Comparison of ENCODE assay signal across 36 cellular contexts in the genomic region with DNA sequence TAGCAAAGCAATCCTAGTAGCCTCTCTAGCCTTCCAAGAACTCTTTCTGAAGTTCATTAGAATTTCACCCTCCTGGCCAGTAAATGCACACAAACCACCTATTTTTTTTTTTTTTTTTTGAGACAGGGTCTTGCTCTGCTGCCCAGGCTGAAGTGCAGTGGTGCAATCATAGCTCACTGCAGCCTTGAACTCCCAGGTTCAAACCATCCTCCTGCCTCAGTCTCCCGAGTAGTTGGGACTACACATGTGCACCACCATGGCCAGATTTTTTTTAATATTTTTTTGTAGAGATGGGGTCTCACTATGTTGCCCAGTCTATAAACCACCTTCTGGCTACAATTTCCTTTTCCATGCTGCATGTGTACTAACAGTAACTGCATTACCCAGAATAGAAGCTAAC.
"Had no signal": no experiment of that assay in that cellular context is flagged by ENCODE, and none has a peak within 500 bp of the region (broad histone marks: within the 10 kb centered on the region; RNA-seq: fewer than 3 reads in every experiment).

No MANE protein-coding gene starts in this region.

- H3K4me3 ChIP-seq: ascending aorta, cardiac muscle cell had no signal

- H3K4me1 ChIP-seq: ascending aorta had no signal

- H3K27me3 Mint-ChIP-seq: activated CD4-positive, alpha-beta T cell treated with anti-CD3 and anti-CD28 coated beads, Interleukin-2, amount 10 ng/mL, durations not matched to agents 7 days and 5 days; activated naive CD4-positive, alpha-beta T cell treated with anti-CD3 and anti-CD28 coated beads, Interleukin-2, amount 10 ng/mL, durations not matched to agents 7 days and 5 days; activated naive CD8-positive, alpha-beta T cell; activated naive CD8-positive, alpha-beta T cell treated with anti-CD3 and anti-CD28 coated beads, Interleukin-2, amount 50 U/mL, for 24 hours; activated T-cell treated with anti-CD3 and anti-CD28 coated beads, Interleukin-2, amount 50 U/mL, for 24 hours had no signal

- H3K9me3 ChIP-seq: ascending aorta had no signal

- H3K36me3 Mint-ChIP-seq: activated CD8-positive, alpha-beta memory T cell treated with anti-CD3 and anti-CD28 coated beads, Interleukin-2, amount 10 ng/mL, durations not matched to agents 7 days and 5 days; activated naive CD4-positive, alpha-beta T cell treated with anti-CD3 and anti-CD28 coated beads, Interleukin-2, amount 10 ng/mL, durations not matched to agents 7 days and 5 days; activated naive CD8-positive, alpha-beta T cell; activated naive CD8-positive, alpha-beta T cell treated with anti-CD3 and anti-CD28 coated beads, Interleukin-2, amount 10 ng/mL, durations not matched to agents 7 days and 5 days; brain had no signal

- H3K4me3 Mint-ChIP-seq: activated CD4-positive, alpha-beta memory T cell treated with anti-CD3 and anti-CD28 coated beads, Interleukin-2, amount 10 ng/mL, durations not matched to agents 7 days and 5 days; activated CD4-positive, alpha-beta T cell treated with anti-CD3 and anti-CD28 coated beads for 36 hours; activated CD4-positive, alpha-beta T cell treated with anti-CD3 and anti-CD28 coated beads, Interleukin-2, amount 10 ng/mL, durations not matched to agents 7 days and 5 days; activated CD8-positive, alpha-beta memory T cell treated with anti-CD3 and anti-CD28 coated beads, Interleukin-2, amount 10 ng/mL, durations not matched to agents 7 days and 5 days; activated CD8-positive, alpha-beta T cell treated with anti-CD3 and anti-CD28 coated beads, Interleukin-2, amount 10 ng/mL, durations not matched to agents 7 days and 5 days; activated naive CD4-positive, alpha-beta T cell treated with anti-CD3 and anti-CD28 coated beads, Interleukin-2, amount 10 ng/mL, durations not matched to agents 7 days and 5 days; activated naive CD4-positive, alpha-beta T cell treated with anti-CD3 and anti-CD28 coated beads, Interleukin-2, amount 50 U/mL, for 24 hours; activated naive CD8-positive, alpha-beta T cell; activated naive CD8-positive, alpha-beta T cell treated with anti-CD3 and anti-CD28 coated beads, Interleukin-2, amount 10 ng/mL, durations not matched to agents 7 days and 5 days; activated naive CD8-positive, alpha-beta T cell treated with anti-CD3 and anti-CD28 coated beads, Interleukin-2, amount 50 U/mL, for 24 hours; activated T-cell treated with anti-CD3 and anti-CD28 coated beads, Interleukin-2, amount 50 U/mL, for 24 hours; brain; central memory CD8-positive, alpha-beta T cell; T-helper 1 cell treated with Interleukin-12 subunit alpha and Interleukin-12 subunit beta and Interleukin-4 antibody, amounts not matched to agents 30 μg/mL and 1 μg/mL, for 36 hours; T-helper 2 cell treated with Interferon-gamma antibody and Interleukin-4, amounts not matched to agents 5 μg/mL and 100 μg/mL, for 36 hours had no signal

- H3K9me3 Mint-ChIP-seq: activated CD4-positive, alpha-beta memory T cell treated with anti-CD3 and anti-CD28 coated beads, Interleukin-2, amount 10 ng/mL, durations not matched to agents 7 days and 5 days; activated CD4-positive, alpha-beta T cell treated with anti-CD3 and anti-CD28 coated beads, Interleukin-2, amount 10 ng/mL, durations not matched to agents 7 days and 5 days; activated naive CD4-positive, alpha-beta T cell treated with anti-CD3 and anti-CD28 coated beads, Interleukin-2, amount 10 ng/mL, durations not matched to agents 7 days and 5 days; activated naive CD4-positive, alpha-beta T cell treated with anti-CD3 and anti-CD28 coated beads, Interleukin-2, amount 50 U/mL, for 24 hours; activated naive CD8-positive, alpha-beta T cell treated with anti-CD3 and anti-CD28 coated beads, Interleukin-2, amount 50 U/mL, for 24 hours; activated T-cell treated with anti-CD3 and anti-CD28 coated beads, Interleukin-2, amount 50 U/mL, for 24 hours; activated T-helper 2 cell treated with anti-CD3 and anti-CD28 coated beads, Interferon-gamma antibody, Interleukin-2, Interleukin-4, amounts not matched to agents 10 μg/mL and 5 μg/mL and 100 μg/mL, durations not matched to agents 14 hours and 24 hours and 36 hours; central memory CD8-positive, alpha-beta T cell; T-helper 1 cell treated with Interleukin-12 subunit alpha and Interleukin-12 subunit beta and Interleukin-4 antibody, amounts not matched to agents 30 μg/mL and 1 μg/mL, for 36 hours; T-helper 2 cell treated with Interferon-gamma antibody and Interleukin-4, amounts not matched to agents 5 μg/mL and 100 μg/mL, for 36 hours had no signal

- H3K36me3 ChIP-seq: ascending aorta, cardiac muscle cell had no signal

- H3K27ac ChIP-seq: ascending aorta, cardiac muscle cell had no signal

- H3K4me1 Mint-ChIP-seq: activated CD4-positive, alpha-beta memory T cell treated with anti-CD3 and anti-CD28 coated beads, Interleukin-2, amount 10 ng/mL, durations not matched to agents 7 days and 5 days; activated CD4-positive, alpha-beta T cell treated with anti-CD3 and anti-CD28 coated beads for 36 hours; activated CD4-positive, alpha-beta T cell treated with anti-CD3 and anti-CD28 coated beads, Interleukin-2, amount 10 ng/mL, durations not matched to agents 7 days and 5 days; activated CD8-positive, alpha-beta memory T cell treated with anti-CD3 and anti-CD28 coated beads, Interleukin-2, amount 10 ng/mL, durations not matched to agents 7 days and 5 days; activated naive CD4-positive, alpha-beta T cell treated with anti-CD3 and anti-CD28 coated beads, Interleukin-2, amount 10 ng/mL, durations not matched to agents 7 days and 5 days; activated naive CD8-positive, alpha-beta T cell treated with anti-CD3 and anti-CD28 coated beads, Interleukin-2, amount 10 ng/mL, durations not matched to agents 7 days and 5 days; activated naive CD8-positive, alpha-beta T cell treated with anti-CD3 and anti-CD28 coated beads, Interleukin-2, amount 50 U/mL, for 24 hours; central memory CD8-positive, alpha-beta T cell had no signal

- H3K27ac Mint-ChIP-seq: activated CD4-positive, alpha-beta memory T cell treated with anti-CD3 and anti-CD28 coated beads, Interleukin-2, amount 10 ng/mL, durations not matched to agents 7 days and 5 days; activated CD4-positive, alpha-beta T cell treated with anti-CD3 and anti-CD28 coated beads for 36 hours; activated CD4-positive, alpha-beta T cell treated with anti-CD3 and anti-CD28 coated beads, Interleukin-2, amount 10 ng/mL, durations not matched to agents 7 days and 5 days; activated CD8-positive, alpha-beta memory T cell treated with anti-CD3 and anti-CD28 coated beads, Interleukin-2, amount 10 ng/mL, durations not matched to agents 7 days and 5 days; activated CD8-positive, alpha-beta T cell treated with anti-CD3 and anti-CD28 coated beads, Interleukin-2, amount 10 ng/mL, durations not matched to agents 7 days and 5 days; activated naive CD4-positive, alpha-beta T cell treated with anti-CD3 and anti-CD28 coated beads, Interleukin-2, amount 10 ng/mL, durations not matched to agents 7 days and 5 days; activated naive CD4-positive, alpha-beta T cell treated with anti-CD3 and anti-CD28 coated beads, Interleukin-2, amount 50 U/mL, for 24 hours; activated naive CD8-positive, alpha-beta T cell; activated naive CD8-positive, alpha-beta T cell treated with anti-CD3 and anti-CD28 coated beads, Interleukin-2, amount 10 ng/mL, durations not matched to agents 7 days and 5 days; activated naive CD8-positive, alpha-beta T cell treated with anti-CD3 and anti-CD28 coated beads, Interleukin-2, amount 50 U/mL, for 24 hours; activated T-cell treated with anti-CD3 and anti-CD28 coated beads, Interleukin-2, amount 50 U/mL, for 24 hours; activated T-helper 2 cell treated with anti-CD3 and anti-CD28 coated beads, Interferon-gamma antibody, Interleukin-2, Interleukin-4, amounts not matched to agents 10 μg/mL and 5 μg/mL and 100 μg/mL, durations not matched to agents 14 hours and 24 hours and 36 hours; brain; T-helper 1 cell treated with Interleukin-12 subunit alpha and Interleukin-12 subunit beta and Interleukin-4 antibody, amounts not matched to agents 30 μg/mL and 1 μg/mL, for 36 hours; T-helper 2 cell treated with Interferon-gamma antibody and Interleukin-4, amounts not matched to agents 5 μg/mL and 100 μg/mL, for 36 hours had no signal

- ATAC-seq: activated CD4-positive, alpha-beta T cell treated with anti-CD3 and anti-CD28 coated beads for 36 hours; activated CD4-positive, CD25-positive, alpha-beta regulatory T cell treated with anti-CD3 and anti-CD28 coated beads, Interleukin-2, amount 50 U/mL, for 24 hours; activated CD8-positive, alpha-beta memory T cell treated with anti-CD3 and anti-CD28 coated beads, Interleukin-2, amount 10 ng/mL, durations not matched to agents 7 days and 5 days; activated CD8-positive, alpha-beta T cell treated with anti-CD3 and anti-CD28 coated beads, Interleukin-2, amount 10 ng/mL, durations not matched to agents 7 days and 5 days; activated naive CD8-positive, alpha-beta T cell treated with anti-CD3 and anti-CD28 coated beads, Interleukin-2, amount 50 U/mL, for 24 hours had no signal

- DNase-seq: activated CD4-positive, alpha-beta memory T cell treated with anti-CD3 and anti-CD28 coated beads, Interleukin-2, amount 10 ng/mL, durations not matched to agents 7 days and 5 days; activated CD4-positive, alpha-beta T cell treated with anti-CD3 and anti-CD28 coated beads for 1 hour; activated CD4-positive, alpha-beta T cell treated with anti-CD3 and anti-CD28 coated beads for 36 hours; activated CD4-positive, alpha-beta T cell treated with anti-CD3 and anti-CD28 coated beads for 48 hours; activated CD4-positive, alpha-beta T cell treated with anti-CD3 and anti-CD28 coated beads, Interleukin-2, amount 10 ng/mL, durations not matched to agents 7 days and 5 days; activated CD4-positive, alpha-beta T cell treated with anti-CD3 and anti-CD28 coated beads, Interleukin-2, amount 50 U/mL, for 48 hours; activated CD4-positive, CD25-positive, alpha-beta regulatory T cell; activated CD8-positive, alpha-beta memory T cell treated with anti-CD3 and anti-CD28 coated beads for 24 hours; activated CD8-positive, alpha-beta memory T cell treated with anti-CD3 and anti-CD28 coated beads, Interleukin-2, amount 10 ng/mL, durations not matched to agents 7 days and 5 days; activated CD8-positive, alpha-beta memory T cell treated with anti-CD3 and anti-CD28 coated beads, Interleukin-2, amount 50 U/mL, for 48 hours; activated CD8-positive, alpha-beta T cell treated with anti-CD3 and anti-CD28 coated beads, Interleukin-2, amount 10 ng/mL, durations not matched to agents 7 days and 5 days; activated effector memory CD4-positive, alpha-beta T cell treated with Interleukin-2 at 50 U/mL for 16 hours; activated gamma-delta T cell; activated naive CD4-positive, alpha-beta T cell treated with anti-CD3 and anti-CD28 coated beads, Interleukin-2, amount 10 ng/mL, durations not matched to agents 7 days and 5 days; activated naive CD4-positive, alpha-beta T cell treated with Interleukin-2 at 50 U/mL for 16 hours; activated naive CD8-positive, alpha-beta T cell treated with anti-CD3 and anti-CD28 coated beads, Interleukin-2, amount 10 ng/mL, durations not matched to agents 7 days and 5 days; activated naive CD8-positive, alpha-beta T cell treated with anti-CD3 and anti-CD28 coated beads, Interleukin-2, amount 50 U/mL, for 24 hours; activated T-cell treated with anti-CD3 and anti-CD28 coated beads, Interleukin-2, amount 50 U/mL, for 24 hours; activated T-cell treated with anti-CD3 and anti-CD28 coated beads, Interleukin-2, amount 50 U/mL, for 48 hours; amygdala; anterior cingulate cortex; caudate nucleus; cerebellar nuclear complex; T-helper 1 cell; T-helper 2 cell; T-helper 9 cell had no signal
